Comparison of ENCODE assay signal across 2 cellular contexts in the genomic region with DNA sequence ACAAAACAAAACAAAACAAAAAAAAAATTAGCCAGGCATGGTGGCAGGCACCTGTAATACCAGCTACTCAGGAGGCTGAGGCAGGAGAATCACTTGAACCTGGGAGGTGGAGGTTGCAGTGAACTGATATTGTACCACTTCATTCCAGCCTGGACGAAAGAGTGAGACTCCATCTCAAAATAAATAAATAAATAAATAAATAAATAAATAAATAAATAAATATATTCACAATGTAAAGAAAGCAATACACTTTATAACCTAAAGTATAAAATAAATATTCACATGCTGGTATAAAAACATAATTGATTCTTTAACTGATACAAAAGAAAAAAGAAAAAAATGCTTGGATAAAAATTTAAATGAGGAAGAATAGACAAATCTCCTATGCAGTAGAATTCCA.
TF ChIP-seq lines count a peak whose summit lies in the region.

No MANE protein-coding gene starts in this region.

TF ChIP-seq in A549, 52 proteins besides CTCF, POLR2A, EP300 and RAD21:
- TF ChIP-seq ZC3H11A (IDR thresholded peaks at IDR 0.05) = peak; percentile 93

TF ChIP-seq in HEK293, 187 proteins besides CTCF, POLR2A, EP300 and RAD21:
- peak; percentile 56; the same call in 1 of the 2 replicates for TF ChIP-seq ZNF433 (tag by site-specific recombination; IDR thresholded peaks at IDR 0.05; ENCODE audit: low read depth)
- 0 out of 2 replicates have a peak, but pooled peaks have one; percentile 76 for TF ChIP-seq ZFP37 (tag by site-specific recombination; IDR thresholded peaks at IDR 0.05)
- TF ChIP-seq, protein P1, sequence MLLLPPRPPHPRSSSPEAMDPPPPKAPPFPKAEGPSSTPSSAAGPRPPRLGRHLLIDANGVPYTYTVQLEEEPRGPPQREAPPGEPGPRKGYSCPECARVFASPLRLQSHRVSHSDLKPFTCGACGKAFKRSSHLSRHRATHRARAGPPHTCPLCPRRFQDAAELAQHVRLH (tag by site-specific recombination; IDR thresholded peaks at IDR 0.05) = 0 out of 2 replicates have a peak, but pooled peaks have one; percentile 41
- peak; percentile 87; the same call in 1 of the 2 replicates for TF ChIP-seq ZNF202 (tag by site-specific recombination; IDR thresholded peaks at IDR 0.05; ENCODE audit: borderline replicate concordance)
- TF ChIP-seq ZNF394 (tag by site-specific recombination; IDR thresholded peaks at IDR 0.05; ENCODE audit: borderline replicate concordance) = peak; percentile 94
- TF ChIP-seq, protein P2, sequence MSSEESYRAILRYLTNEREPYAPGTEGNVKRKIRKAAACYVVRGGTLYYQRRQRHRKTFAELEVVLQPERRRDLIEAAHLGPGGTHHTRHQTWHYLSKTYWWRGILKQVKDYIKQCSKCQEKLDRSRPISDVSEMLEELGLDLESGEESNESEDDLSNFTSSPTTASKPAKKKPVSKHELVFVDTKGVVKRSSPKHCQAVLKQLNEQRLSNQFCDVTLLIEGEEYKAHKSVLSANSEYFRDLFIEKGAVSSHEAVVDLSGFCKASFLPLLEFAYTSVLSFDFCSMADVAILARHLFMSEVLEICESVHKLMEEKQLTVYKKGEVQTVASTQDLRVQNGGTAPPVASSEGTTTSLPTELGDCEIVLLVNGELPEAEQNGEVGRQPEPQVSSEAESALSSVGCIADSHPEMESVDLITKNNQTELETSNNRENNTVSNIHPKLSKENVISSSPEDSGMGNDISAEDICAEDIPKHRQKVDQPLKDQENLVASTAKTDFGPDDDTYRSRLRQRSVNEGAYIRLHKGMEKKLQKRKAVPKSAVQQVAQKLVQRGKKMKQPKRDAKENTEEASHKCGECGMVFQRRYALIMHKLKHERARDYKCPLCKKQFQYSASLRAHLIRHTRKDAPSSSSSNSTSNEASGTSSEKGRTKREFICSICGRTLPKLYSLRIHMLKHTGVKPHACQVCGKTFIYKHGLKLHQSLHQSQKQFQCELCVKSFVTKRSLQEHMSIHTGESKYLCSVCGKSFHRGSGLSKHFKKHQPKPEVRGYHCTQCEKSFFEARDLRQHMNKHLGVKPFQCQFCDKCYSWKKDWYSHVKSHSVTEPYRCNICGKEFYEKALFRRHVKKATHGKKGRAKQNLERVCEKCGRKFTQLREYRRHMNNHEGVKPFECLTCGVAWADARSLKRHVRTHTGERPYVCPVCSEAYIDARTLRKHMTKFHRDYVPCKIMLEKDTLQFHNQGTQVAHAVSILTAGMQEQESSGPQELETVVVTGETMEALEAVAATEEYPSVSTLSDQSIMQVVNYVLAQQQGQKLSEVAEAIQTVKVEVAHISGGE (tag by site-specific recombination; conservative IDR thresholded peaks at IDR 0.05; ENCODE audit: low read depth) = peak; percentile 84
- TF ChIP-seq ZNF529 (tag by site-specific recombination; IDR thresholded peaks at IDR 0.05; ENCODE audit: insufficient replicate concordance) = peak; percentile 56
- 0 out of 2 replicates have a peak, but pooled peaks have one; percentile 47 for TF ChIP-seq ZNF629 (tag by site-specific recombination; IDR thresholded peaks at IDR 0.05)
- TF ChIP-seq, protein P3, sequence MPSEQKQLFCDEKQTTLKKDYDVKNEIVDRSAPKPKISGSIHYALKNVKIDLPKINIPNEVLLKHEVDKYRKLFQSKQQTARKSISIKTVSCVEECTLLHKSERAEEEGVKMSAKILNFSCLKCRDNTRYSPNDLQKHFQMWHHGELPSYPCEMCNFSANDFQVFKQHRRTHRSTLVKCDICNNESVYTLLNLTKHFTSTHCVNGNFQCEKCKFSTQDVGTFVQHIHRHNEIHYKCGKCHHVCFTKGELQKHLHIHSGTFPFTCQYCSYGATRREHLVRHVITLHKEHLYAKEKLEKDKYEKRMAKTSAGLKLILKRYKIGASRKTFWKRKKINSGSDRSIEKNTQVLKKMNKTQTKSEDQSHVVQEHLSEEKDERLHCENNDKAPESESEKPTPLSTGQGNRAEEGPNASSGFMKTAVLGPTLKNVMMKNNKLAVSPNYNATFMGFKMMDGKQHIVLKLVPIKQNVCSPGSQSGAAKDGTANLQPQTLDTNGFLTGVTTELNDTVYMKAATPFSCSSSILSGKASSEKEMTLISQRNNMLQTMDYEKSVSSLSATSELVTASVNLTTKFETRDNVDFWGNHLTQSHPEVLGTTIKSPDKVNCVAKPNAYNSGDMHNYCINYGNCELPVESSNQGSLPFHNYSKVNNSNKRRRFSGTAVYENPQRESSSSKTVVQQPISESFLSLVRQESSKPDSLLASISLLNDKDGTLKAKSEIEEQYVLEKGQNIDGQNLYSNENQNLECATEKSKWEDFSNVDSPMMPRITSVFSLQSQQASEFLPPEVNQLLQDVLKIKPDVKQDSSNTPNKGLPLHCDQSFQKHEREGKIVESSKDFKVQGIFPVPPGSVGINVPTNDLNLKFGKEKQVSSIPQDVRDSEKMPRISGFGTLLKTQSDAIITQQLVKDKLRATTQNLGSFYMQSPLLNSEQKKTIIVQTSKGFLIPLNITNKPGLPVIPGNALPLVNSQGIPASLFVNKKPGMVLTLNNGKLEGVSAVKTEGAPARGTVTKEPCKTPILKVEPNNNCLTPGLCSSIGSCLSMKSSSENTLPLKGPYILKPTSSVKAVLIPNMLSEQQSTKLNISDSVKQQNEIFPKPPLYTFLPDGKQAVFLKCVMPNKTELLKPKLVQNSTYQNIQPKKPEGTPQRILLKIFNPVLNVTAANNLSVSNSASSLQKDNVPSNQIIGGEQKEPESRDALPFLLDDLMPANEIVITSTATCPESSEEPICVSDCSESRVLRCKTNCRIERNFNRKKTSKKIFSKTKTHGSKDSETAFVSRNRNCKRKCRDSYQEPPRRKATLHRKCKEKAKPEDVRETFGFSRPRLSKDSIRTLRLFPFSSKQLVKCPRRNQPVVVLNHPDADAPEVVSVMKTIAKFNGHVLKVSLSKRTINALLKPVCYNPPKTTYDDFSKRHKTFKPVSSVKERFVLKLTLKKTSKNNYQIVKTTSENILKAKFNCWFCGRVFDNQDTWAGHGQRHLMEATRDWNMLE (tag by site-specific recombination; conservative IDR thresholded peaks at IDR 0.05; ENCODE audit: low read depth) = peak; percentile 88
- 0 out of 2 replicates have a peak, but pooled peaks have one; percentile 37 for TF ChIP-seq ZNF664 (tag by site-specific recombination; IDR thresholded peaks at IDR 0.05)
- TF ChIP-seq, protein P4, sequence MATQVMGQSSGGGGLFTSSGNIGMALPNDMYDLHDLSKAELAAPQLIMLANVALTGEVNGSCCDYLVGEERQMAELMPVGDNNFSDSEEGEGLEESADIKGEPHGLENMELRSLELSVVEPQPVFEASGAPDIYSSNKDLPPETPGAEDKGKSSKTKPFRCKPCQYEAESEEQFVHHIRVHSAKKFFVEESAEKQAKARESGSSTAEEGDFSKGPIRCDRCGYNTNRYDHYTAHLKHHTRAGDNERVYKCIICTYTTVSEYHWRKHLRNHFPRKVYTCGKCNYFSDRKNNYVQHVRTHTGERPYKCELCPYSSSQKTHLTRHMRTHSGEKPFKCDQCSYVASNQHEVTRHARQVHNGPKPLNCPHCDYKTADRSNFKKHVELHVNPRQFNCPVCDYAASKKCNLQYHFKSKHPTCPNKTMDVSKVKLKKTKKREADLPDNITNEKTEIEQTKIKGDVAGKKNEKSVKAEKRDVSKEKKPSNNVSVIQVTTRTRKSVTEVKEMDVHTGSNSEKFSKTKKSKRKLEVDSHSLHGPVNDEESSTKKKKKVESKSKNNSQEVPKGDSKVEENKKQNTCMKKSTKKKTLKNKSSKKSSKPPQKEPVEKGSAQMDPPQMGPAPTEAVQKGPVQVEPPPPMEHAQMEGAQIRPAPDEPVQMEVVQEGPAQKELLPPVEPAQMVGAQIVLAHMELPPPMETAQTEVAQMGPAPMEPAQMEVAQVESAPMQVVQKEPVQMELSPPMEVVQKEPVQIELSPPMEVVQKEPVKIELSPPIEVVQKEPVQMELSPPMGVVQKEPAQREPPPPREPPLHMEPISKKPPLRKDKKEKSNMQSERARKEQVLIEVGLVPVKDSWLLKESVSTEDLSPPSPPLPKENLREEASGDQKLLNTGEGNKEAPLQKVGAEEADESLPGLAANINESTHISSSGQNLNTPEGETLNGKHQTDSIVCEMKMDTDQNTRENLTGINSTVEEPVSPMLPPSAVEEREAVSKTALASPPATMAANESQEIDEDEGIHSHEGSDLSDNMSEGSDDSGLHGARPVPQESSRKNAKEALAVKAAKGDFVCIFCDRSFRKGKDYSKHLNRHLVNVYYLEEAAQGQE (tag by site-specific recombination; IDR thresholded peaks at IDR 0.05) = peak; percentile 74
- TF ChIP-seq RBAK (tag by site-specific recombination; IDR thresholded peaks at IDR 0.05) = 0 out of 2 replicates have a peak, but pooled peaks have one; percentile 44
- TF ChIP-seq ZBTB8A (tag by site-specific recombination; IDR thresholded peaks at IDR 0.05) = peak; percentile 80
- TF ChIP-seq ZNF623 (tag by site-specific recombination; IDR thresholded peaks at IDR 0.05) = peak; percentile 76
- peak; percentile 92 for TF ChIP-seq ZNF140 (tag by site-specific recombination; IDR thresholded peaks at IDR 0.05)
- peak; percentile 58 for TF ChIP-seq ZNF510 (tag by site-specific recombination; IDR thresholded peaks at IDR 0.05; ENCODE audit: insufficient replicate concordance)
- TF ChIP-seq ZNF266 (tag by site-specific recombination; IDR thresholded peaks at IDR 0.05; ENCODE audit: low read depth) = 0 out of 2 replicates have a peak, but pooled peaks have one; percentile 41
- peak; percentile 38 for TF ChIP-seq ZNF654 (tag by site-specific recombination; IDR thresholded peaks at IDR 0.05; ENCODE audit: low read depth)
- TF ChIP-seq ZNF426 (tag by site-specific recombination; IDR thresholded peaks at IDR 0.05) = peak; percentile 94
- TF ChIP-seq ZXDB (tag by site-specific recombination; IDR thresholded peaks at IDR 0.05) = peak; percentile 87
- TF ChIP-seq ZNF404 (tag by site-specific recombination; IDR thresholded peaks at IDR 0.05) = 0 out of 2 replicates have a peak, but pooled peaks have one; percentile 48
- peak; percentile 78; the same call in 1 of the 2 replicates for TF ChIP-seq ZNF292 (tag by site-specific recombination; IDR thresholded peaks at IDR 0.05; ENCODE audit: borderline replicate concordance, low read depth)
- peak; percentile 51; the same call in 1 of the 2 replicates for TF ChIP-seq ZBTB21 (tag by site-specific recombination; IDR thresholded peaks at IDR 0.05)
- peak; percentile 95 for TF ChIP-seq ZNF555 (tag by site-specific recombination; conservative IDR thresholded peaks at IDR 0.05)
- 0 out of 2 replicates have a peak, but pooled peaks have one; percentile 56 for TF ChIP-seq ZNF560 (tag by site-specific recombination; IDR thresholded peaks at IDR 0.05; ENCODE audit: borderline replicate concordance)
- TF ChIP-seq ZNF558 (tag by site-specific recombination; IDR thresholded peaks at IDR 0.05) = peak; percentile 59
- TF ChIP-seq, protein P5, sequence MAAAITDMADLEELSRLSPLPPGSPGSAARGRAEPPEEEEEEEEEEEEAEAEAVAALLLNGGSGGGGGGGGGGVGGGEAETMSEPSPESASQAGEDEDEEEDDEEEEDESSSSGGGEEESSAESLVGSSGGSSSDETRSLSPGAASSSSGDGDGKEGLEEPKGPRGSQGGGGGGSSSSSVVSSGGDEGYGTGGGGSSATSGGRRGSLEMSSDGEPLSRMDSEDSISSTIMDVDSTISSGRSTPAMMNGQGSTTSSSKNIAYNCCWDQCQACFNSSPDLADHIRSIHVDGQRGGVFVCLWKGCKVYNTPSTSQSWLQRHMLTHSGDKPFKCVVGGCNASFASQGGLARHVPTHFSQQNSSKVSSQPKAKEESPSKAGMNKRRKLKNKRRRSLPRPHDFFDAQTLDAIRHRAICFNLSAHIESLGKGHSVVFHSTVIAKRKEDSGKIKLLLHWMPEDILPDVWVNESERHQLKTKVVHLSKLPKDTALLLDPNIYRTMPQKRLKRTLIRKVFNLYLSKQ (tag by site-specific recombination; IDR thresholded peaks at IDR 0.05; ENCODE audit: borderline replicate concordance) = peak; percentile 81; the same call in 1 of the 2 replicates
